Comparison of ENCODE assay signal across 8 cellular contexts in the genomic region with DNA sequence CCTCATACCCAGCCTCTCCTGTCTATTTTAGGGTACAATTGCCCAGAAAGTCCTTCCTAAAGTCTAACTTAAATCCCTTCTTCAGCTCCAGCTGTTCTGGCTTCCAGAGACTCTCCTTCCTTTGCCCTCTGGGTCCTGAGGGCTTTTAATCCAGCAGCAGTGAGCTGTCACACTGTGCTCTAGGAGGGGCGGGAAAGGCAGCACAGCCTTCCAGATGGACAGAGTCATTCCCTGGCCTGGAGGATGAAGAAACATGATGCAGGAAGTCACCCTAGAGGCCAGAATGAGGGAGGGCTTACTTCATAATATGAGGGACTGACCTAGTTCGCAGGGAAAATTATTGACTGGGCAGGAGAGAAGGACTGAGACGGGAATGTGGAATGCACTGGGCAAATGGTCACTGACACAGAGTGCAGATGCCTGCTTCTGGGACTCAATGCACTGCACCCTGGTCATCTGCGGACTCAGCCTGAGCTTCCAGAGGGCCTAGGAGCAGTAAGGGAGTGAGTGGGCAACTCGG. TPM values are rescaled to one million over a fixed set of nuclear protein-coding genes. Genes with fewer than 3 reads are reported as not detected.
DNase-seq lines count a peak whose midpoint lies in the region; ATAC-seq and TF ChIP-seq lines count a peak whose summit lies in the region.

No MANE protein-coding gene starts in this region.

- no peaks in the 10 kb centered on the region for H4K20me1 ChIP-seq in H9 (ENCODE audit: control insufficient read depth, insufficient read depth, insufficient read length)

- no peak overlapping the region; the same call in 1 of the 2 replicates for H2BK15ac ChIP-seq in H9 (ENCODE audit: low read depth, low read length)

- CTCF ChIA-PET in activated CD8-positive, alpha-beta T cell treated with anti-CD3 and anti-CD28 coated beads, Interleukin-2, amount 10 ng/mL, durations not matched to agents 7 days and 5 days (lab: Charles Lee): interaction anchor here (1.2 to 11.2 kb wide), 6 partner anchors 11 to 89 kb away, joined by 3 to 164 read pairs (median 34); a partner anchor contains a TSS

- H3T11ph ChIP-seq in H9 (ENCODE audit: low read length): no peak overlapping the region

- H3K27me3 Mint-ChIP-seq in activated CD8-positive, alpha-beta T cell treated with anti-CD3 and anti-CD28 coated beads, Interleukin-2, amount 10 ng/mL, durations not matched to agents 7 days and 5 days (ENCODE audit: low read depth): no peaks in the 10 kb centered on the region
- H3K27me3 Mint-ChIP-seq in H9 (ENCODE audit: low read depth): peaks cover 75% of the 10 kb centered on the region

- H2AFZ ChIP-seq in H9 (ENCODE audit: low read length): no peak overlapping the region

- POLR2A ChIA-PET in activated CD8-positive, alpha-beta T cell treated with anti-CD3 and anti-CD28 coated beads, Interleukin-2, amount 10 ng/mL, durations not matched to agents 7 days and 5 days (lab: Charles Lee): interaction anchor here (1.9 to 5.5 kb wide), 4 partner anchors 9 to 87 kb away, joined by 9 to 39 read pairs (median 16); a partner anchor contains a TSS

- no peak overlapping the region for H2AK5ac ChIP-seq in H9 (ENCODE audit: insufficient read length, low read length)

- H3K27ac ChIP-seq in heart left ventricle: peak overlapping the region in 11 of 12 donors; percentile 62 to 90 (median 79)
- peak overlapping the region; percentile 70 for H3K27ac ChIP-seq in skeletal muscle tissue (ENCODE audit: low read depth, low read length)
- no peak overlapping the region for H3K27ac ChIP-seq in H9 (ENCODE audit: insufficient read length, low read depth, low read length)

- intact Hi-C loops in heart left ventricle (cut with DNase I): no loop called here

- 58 to 77% (median 65%) methylated on average over 5 of the region's 5 CpGs for WGBS in heart left ventricle, 4 donors
- WGBS in H9 (ENCODE audit: extremely low coverage, insufficient read length, low lambda C conversion rate): no CpG with 5 or more reads among the region's 5 CpGs

- no peak overlapping the region for H3K4me2 ChIP-seq in H9 (ENCODE audit: insufficient read depth, insufficient read length, low read length)

- no peak overlapping the region for H4K5ac ChIP-seq in H9 (ENCODE audit: insufficient read length, low read depth, low read length)

- H2BK5ac ChIP-seq in H9 (ENCODE audit: insufficient read length, low read length): no peak overlapping the region

- no peak overlapping the region for H3K23ac ChIP-seq in H9 (ENCODE audit: insufficient read length, low read depth, low read length)

- H4K8ac ChIP-seq in H9 (replicated peaks; ENCODE audit: insufficient read length, low read depth, low read length): no peak overlapping the region

- H3K36me3 ChIP-seq in heart left ventricle (peaks cover 0 to 9% (median 0%) of the 10 kb centered on the region in 9 donors), skeletal muscle tissue (ENCODE audit: control insufficient read depth in 3 of 3, insufficient read depth in 3 of 3, low read length in 3 of 3) (no peaks in the 10 kb centered on the region)

- no peak overlapping the region for H3K4ac ChIP-seq in H9 (ENCODE audit: low read depth, low read length)

- peak in 1 of 2 donors; percentile 58 for TF ChIP-seq POLR2A in heart left ventricle (IDR thresholded peaks at IDR 0.05)

- H3K9me3 Mint-ChIP-seq in activated CD8-positive, alpha-beta T cell treated with anti-CD3 and anti-CD28 coated beads, Interleukin-2, amount 10 ng/mL, durations not matched to agents 7 days and 5 days (ENCODE audit: insufficient read depth): no peaks in the 10 kb centered on the region
- H3K9me3 Mint-ChIP-seq in H9: no peaks in the 10 kb centered on the region; a peak in 1 of 5 replicates

- H3K4me1 Mint-ChIP-seq in activated CD8-positive, alpha-beta T cell treated with anti-CD3 and anti-CD28 coated beads, Interleukin-2, amount 10 ng/mL, durations not matched to agents 7 days and 5 days (ENCODE audit: low read depth): peaks cover 62% of the 10 kb centered on the region
- peaks cover 19 to 33% of the 10 kb centered on the region in 2 experiments for H3K4me1 Mint-ChIP-seq in H9

- H3K56ac ChIP-seq in H9 (ENCODE audit: insufficient read length, low read depth, low read length): no peak overlapping the region

- peak overlapping the region in 10 of 12 donors; percentile 10 to 55 (median 48) for H3K4me3 ChIP-seq in heart left ventricle
- peak overlapping the region; percentile 32 to 65 (median 54) for H3K4me3 ChIP-seq in skeletal muscle tissue (ENCODE audit: low read length in 3 of 3)

- no peak overlapping the region for H4K91ac ChIP-seq in H9 (ENCODE audit: insufficient read length, low read depth, low read length)

- TF ChIP-seq CTCF in heart left ventricle (IDR thresholded peaks at IDR 0.05) (peak in 1 of 12 donors; percentile 11), H9 (conservative IDR thresholded peaks at IDR 0.05) (no peak)

- H2BK20ac ChIP-seq in H9 (ENCODE audit: low read depth, low read length, poor library complexity, severe bottlenecking): no peak overlapping the region

- no peaks in the 10 kb centered on the region for H3K79me1 ChIP-seq in H9 (ENCODE audit: insufficient read depth, low read depth, low read length, poor library complexity, severe bottlenecking)

- H3K9ac ChIP-seq in skeletal muscle tissue (ENCODE audit: low read depth in 1 of 3, low read length in 3 of 3) (peak overlapping the region; percentile 43 to 59 (median 54)), H9 (ENCODE audit: extremely low read depth, insufficient read length, low read length) (no peak overlapping the region)

- no peak overlapping the region for H2BK120ac ChIP-seq in H9 (ENCODE audit: low read depth, low read length, poor library complexity, severe bottlenecking)

- no peak overlapping the region for H3K14ac ChIP-seq in H9 (ENCODE audit: insufficient read depth, low read length)

- DNase-seq in HCEC 1CT (peak; percentile 89), heart left ventricle (peak; percentile 74 to 86 (median 78)), NCI-H446 treated with DMSO at 0.1 percent for 48 hours (lab: John Stamatoyannopoulos, UW) (no peak), H9 (no peak), iPS-NIHi7 (ENCODE audit: extremely low spot score) (no peak)
- DNase-seq in activated CD8-positive, alpha-beta T cell treated with anti-CD3 and anti-CD28 coated beads, Interleukin-2, amount 10 ng/mL, durations not matched to agents 7 days and 5 days: no peak

- H3K27me3 ChIP-seq in heart left ventricle (peaks cover 0 to 8% (median 0%) of the 10 kb centered on the region in 9 donors), skeletal muscle tissue (ENCODE audit: control insufficient read depth in 3 of 3, insufficient read depth in 3 of 3, low read length in 3 of 3) (peaks cover 6 to 15% (median 7%) of the 10 kb centered on the region in 3 donors), H9 (ENCODE audit: insufficient read depth, low read length) (peaks cover 11% of the 10 kb centered on the region; the same call in 1 of the 2 replicates)

- no peak overlapping the region for H3K18ac ChIP-seq in H9 (ENCODE audit: insufficient read length, low read depth, low read length)

- H3K36me3 Mint-ChIP-seq in activated CD8-positive, alpha-beta T cell treated with anti-CD3 and anti-CD28 coated beads, Interleukin-2, amount 10 ng/mL, durations not matched to agents 7 days and 5 days (ENCODE audit: low read depth): peaks cover 60% of the 10 kb centered on the region
- H3K36me3 Mint-ChIP-seq in H9 (ENCODE audit: insufficient read depth in 1 of 3, low read depth in 3 of 3): peaks cover 0 to 7% (median 4%) of the 10 kb centered on the region in 3 experiments; a peak in 3 of 7 replicates

- H2BK12ac ChIP-seq in H9 (ENCODE audit: insufficient read length, low read depth, low read length): no peak overlapping the region

- H3K27ac Mint-ChIP-seq in activated CD8-positive, alpha-beta T cell treated with anti-CD3 and anti-CD28 coated beads, Interleukin-2, amount 10 ng/mL, durations not matched to agents 7 days and 5 days: peak overlapping the region; percentile 100
- no peak overlapping the region for H3K27ac Mint-ChIP-seq in H9

- H3K9me3 ChIP-seq in heart left ventricle: no peaks in the 10 kb centered on the region
- no peaks in the 10 kb centered on the region for H3K9me3 ChIP-seq in skeletal muscle tissue (ENCODE audit: control insufficient read depth in 3 of 3, low read length in 3 of 3)
- no peaks in the 10 kb centered on the region for H3K9me3 ChIP-seq in H9 (ENCODE audit: control insufficient read depth, low read depth, low read length)

- ATAC-seq in activated CD8-positive, alpha-beta T cell treated with anti-CD3 and anti-CD28 coated beads, Interleukin-2, amount 10 ng/mL, durations not matched to agents 7 days and 5 days: no peak
- ATAC-seq in heart left ventricle: peak; percentile 65 to 88 (median 86)
- no peak for ATAC-seq in GM19395 (IDR thresholded peaks at IDR 0.05; ENCODE audit: unreplicated experiment)

- H3K4me1 ChIP-seq in heart left ventricle: peaks cover 5 to 37% (median 18%) of the 10 kb centered on the region in 12 donors
- peaks cover 18 to 26% (median 23%) of the 10 kb centered on the region in 3 donors for H3K4me1 ChIP-seq in skeletal muscle tissue (ENCODE audit: control insufficient read depth in 3 of 3, insufficient read depth in 3 of 3, low read length in 3 of 3)
- H3K4me1 ChIP-seq in H9 (ENCODE audit: insufficient read depth, low read length): no peaks in the 10 kb centered on the region

- H3K23me2 ChIP-seq in H9 (ENCODE audit: insufficient read length, low read depth, low read length, poor library complexity, severe bottlenecking): peaks cover 5% of the 10 kb centered on the region

- H3K79me2 ChIP-seq in H9 (ENCODE audit: insufficient read depth, low read length): no peaks in the 10 kb centered on the region

- peak overlapping the region; percentile 92 for H3K4me3 Mint-ChIP-seq in activated CD8-positive, alpha-beta T cell treated with anti-CD3 and anti-CD28 coated beads, Interleukin-2, amount 10 ng/mL, durations not matched to agents 7 days and 5 days
- H3K4me3 Mint-ChIP-seq in H9: peak overlapping the region in 1 of 2 experiments; percentile 48; a peak in 2 of 5 replicates

RNA-seq across cellular contexts. Expression of a gene that starts 1.3 kb away (rescaled TPM):
- total RNA-seq in activated CD8-positive, alpha-beta T cell treated with anti-CD3 and anti-CD28 coated beads, Interleukin-2, amount 10 ng/mL, durations not matched to agents 7 days and 5 days: 10 to 100 TPM; 84.0 to 86.7 TPM
- total RNA-seq in heart left ventricle: 1 to 10 TPM in 6 of 9 donors, under 1 TPM in 3; 0.52 to 8.2 (median 1.9) TPM
- 1 to 10 TPM in 1 of 2 donors, under 1 TPM in 1; 0.95 to 1.1 TPM for polyA plus RNA-seq in heart left ventricle
- total RNA-seq in skeletal muscle tissue: not detected
- total RNA-seq in H9 (2021): 2.0 and 2.5 TPM in 2 replicates

RNA-seq across cellular contexts. Expression of a gene that starts 43.5 kb away (rescaled TPM):
- under 1 TPM; 0.21 TPM for total RNA-seq in activated CD8-positive, alpha-beta T cell treated with anti-CD3 and anti-CD28 coated beads, Interleukin-2, amount 10 ng/mL, durations not matched to agents 7 days and 5 days
- total RNA-seq in heart left ventricle: under 1 TPM in 7 of 9 donors, not detected in 2; 0.07 to 0.35 (median 0.11) TPM
- under 1 TPM in 1 of 2 donors, not detected in 1; 0.42 TPM for polyA plus RNA-seq in heart left ventricle
- 0.52 TPM for total RNA-seq in skeletal muscle tissue
- total RNA-seq in H9 (2021): not detected in 2 replicates

RNA-seq across cellular contexts. Expression of a gene that starts 45.3 kb away (rescaled TPM):
- 1 to 10 TPM; 9.9 TPM for total RNA-seq in activated CD8-positive, alpha-beta T cell treated with anti-CD3 and anti-CD28 coated beads, Interleukin-2, amount 10 ng/mL, durations not matched to agents 7 days and 5 days
- total RNA-seq in heart left ventricle (1 to 10 TPM in 5 of 9 donors, under 1 TPM in 4; 0.22 to 1.6 (median 1.1) TPM), skeletal muscle tissue (0.52 TPM), H9 (2021) (0.13 and 0.24 TPM in 2 replicates)
- polyA plus RNA-seq in heart left ventricle: 1 to 10 TPM in 1 of 2 donors, under 1 TPM in 1; 0.30 to 1.4 TPM

RNA-seq across cellular contexts. Expression of a gene that starts 48.0 kb away (rescaled TPM):
- total RNA-seq in activated CD8-positive, alpha-beta T cell treated with anti-CD3 and anti-CD28 coated beads, Interleukin-2, amount 10 ng/mL, durations not matched to agents 7 days and 5 days: 10 to 100 TPM; 71.9 to 75.5 TPM
- 10 to 100 TPM; 34.6 to 55.5 (median 39.0) TPM for total RNA-seq in heart left ventricle
- polyA plus RNA-seq in heart left ventricle: 10 to 100 TPM; 39.0 to 49.9 TPM
- 9.9 TPM for total RNA-seq in skeletal muscle tissue
- total RNA-seq in H9 (2021): 129 TPM in 2 replicates

Comparison
In these comparisons a context has a peak if more than half of its experiments do, and no peak if none do; other contexts are left out.
1. DNase-seq: peak in HCEC 1CT (single experiment) and heart left ventricle (5 of 5); none in activated CD8-positive, alpha-beta T cell treated with anti-CD3 and anti-CD28 coated beads, Interleukin-2, amount 10 ng/mL, durations not matched to agents 7 days and 5 days (single experiment), NCI-H446 treated with DMSO at 0.1 percent for 48 hours (single experiment), H9 (single experiment) and iPS-NIHi7 (single experiment).
2. ATAC-seq: peak in heart left ventricle (4 of 4); none in activated CD8-positive, alpha-beta T cell treated with anti-CD3 and anti-CD28 coated beads, Interleukin-2, amount 10 ng/mL, durations not matched to agents 7 days and 5 days (single experiment) and GM19395 (single experiment).
3. RNA of a gene that starts 1.3 kb away (total RNA-seq): 84.0 to 86.7 TPM in activated CD8-positive, alpha-beta T cell treated with anti-CD3 and anti-CD28 coated beads, Interleukin-2, amount 10 ng/mL, durations not matched to agents 7 days and 5 days; 2.0 to 2.5 TPM in H9, 0.52 to 8.2 TPM in heart left ventricle and not detected in skeletal muscle tissue (single experiment); every median in the first group is over 4 times any median in the second.